Comparison of ENCODE assay signal across 1 cellular context in genomic region chr17:19867094-19867653, GRCh38.
A peak's percentile ranks its signal among the peaks of the same experiment; 100 is the strongest.
TF ChIP-seq lines count a peak whose summit lies in the region.

No MANE protein-coding gene starts in this region.

TF ChIP-seq in A549, 52 proteins besides CTCF, POLR2A, EP300 and RAD21 (continued from another document):
- TF ChIP-seq PBX3 (IDR thresholded peaks at IDR 0.05) (no peak), PHF8 (IDR thresholded peaks at IDR 0.05; ENCODE audit: borderline replicate concordance, low read depth) (peak; percentile 78), CBX8 (IDR thresholded peaks at IDR 0.05) (no peak), MAX (IDR thresholded peaks at IDR 0.05) (peak; percentile 73; the same call in 1 of the 2 replicates), TP53 (CRISPR knock-in tag; IDR thresholded peaks at IDR 0.05) (no peak), CEBPB (IDR thresholded peaks at IDR 0.05) (no peak), ATOH8 (CRISPR knock-in tag; IDR thresholded peaks at IDR 0.05; ENCODE audit: low read depth) (no peak), CBX2 (IDR thresholded peaks at IDR 0.05; ENCODE audit: borderline replicate concordance, low read depth) (no peak), HES2 (IDR thresholded peaks at IDR 0.05) (no peak), JUN (IDR thresholded peaks at IDR 0.05) (peak in 1 of 2 experiments; percentile 3; a peak in 2 of 5 replicates), KDM5A (IDR thresholded peaks at IDR 0.05) (no peak)
